8 cellular contexts compared by ENCODE assay signal in genomic region chr20:62301111-62301668, GRCh38. TPM values are rescaled to one million over a fixed set of nuclear protein-coding genes. Genes with fewer than 3 reads are reported as not detected.
DNase-seq lines count a peak whose midpoint lies in the region; TF ChIP-seq lines count a peak whose summit lies in the region.

No MANE protein-coding gene starts in this region.

- peaks cover 29% of the 10 kb centered on the region for H3K36me3 Mint-ChIP-seq in activated T-cell treated with anti-CD3 and anti-CD28 coated beads, Interleukin-2, amount 50 U/mL, for 24 hours (ENCODE audit: low read depth)

- TF ChIP-seq CTCF in VCaP (conservative IDR thresholded peaks at IDR 0.05): no peak

- peak overlapping the region; percentile 42 for H3K27ac Mint-ChIP-seq in activated T-cell treated with anti-CD3 and anti-CD28 coated beads, Interleukin-2, amount 50 U/mL, for 24 hours

- H3K4me1 Mint-ChIP-seq in activated T-cell treated with anti-CD3 and anti-CD28 coated beads, Interleukin-2, amount 50 U/mL, for 24 hours (ENCODE audit: low read depth): peaks cover 35% of the 10 kb centered on the region

- H3K9me3 Mint-ChIP-seq in activated T-cell treated with anti-CD3 and anti-CD28 coated beads, Interleukin-2, amount 50 U/mL, for 24 hours: no peaks in the 10 kb centered on the region

- no peak overlapping the region for H3K4me3 Mint-ChIP-seq in activated T-cell treated with anti-CD3 and anti-CD28 coated beads, Interleukin-2, amount 50 U/mL, for 24 hours

- H3K27me3 Mint-ChIP-seq in activated T-cell treated with anti-CD3 and anti-CD28 coated beads, Interleukin-2, amount 50 U/mL, for 24 hours: no peaks in the 10 kb centered on the region

- H3K4me3 ChIP-seq in iPS-11a (ENCODE audit: low read depth, low read length): peak overlapping the region; percentile 20

- DNase-seq in activated T-cell treated with anti-CD3 and anti-CD28 coated beads, Interleukin-2, amount 50 U/mL, for 24 hours: no peak
- no peak for DNase-seq in activated T-cell treated with anti-CD3 and anti-CD28 coated beads, Interleukin-2, amount 50 U/mL, for 1 hour
- DNase-seq in superior temporal gyrus (ENCODE audit: extremely low spot score) (peak; percentile 39), EL (no peak), mucosa of gallbladder (ENCODE audit: low spot score) (no peak), NCI-H526 (lab: John Stamatoyannopoulos, UW) (no peak)

- H3K27ac ChIP-seq in VCaP: peak overlapping the region; percentile 98

RNA-seq across cellular contexts. Expression of gene ADRM1, which starts 1.6 kb away (rescaled TPM):
- 78.8 TPM for total RNA-seq in mucosa of gallbladder
